ENCODE assay signal across 7 cellular contexts in genomic region chr5:139942243-139942642, GRCh38.
"Had no signal": no experiment of that assay in that cellular context is flagged by ENCODE, and none has a peak within 500 bp of the region (broad histone marks: within the 10 kb centered on the region; RNA-seq: fewer than 3 reads in every experiment).

No MANE protein-coding gene starts in this region.

- ATAC-seq: K562 had no signal

- FAIRE-seq: HTR-8/SVneo, K562 had no signal

- H3K4me2 ChIP-seq: KMS-11 had no signal

- H3K27ac ChIP-seq: HL-60, KMS-11 had no signal

- DNase-seq: IMR-90, KBM-7, KG1 had no signal

- H3K4me3 ChIP-seq: K562 had no signal

- H3K9ac ChIP-seq: KMS-11 had no signal
